Comparison of ENCODE assay signal across 1 cellular context in the genomic region with DNA sequence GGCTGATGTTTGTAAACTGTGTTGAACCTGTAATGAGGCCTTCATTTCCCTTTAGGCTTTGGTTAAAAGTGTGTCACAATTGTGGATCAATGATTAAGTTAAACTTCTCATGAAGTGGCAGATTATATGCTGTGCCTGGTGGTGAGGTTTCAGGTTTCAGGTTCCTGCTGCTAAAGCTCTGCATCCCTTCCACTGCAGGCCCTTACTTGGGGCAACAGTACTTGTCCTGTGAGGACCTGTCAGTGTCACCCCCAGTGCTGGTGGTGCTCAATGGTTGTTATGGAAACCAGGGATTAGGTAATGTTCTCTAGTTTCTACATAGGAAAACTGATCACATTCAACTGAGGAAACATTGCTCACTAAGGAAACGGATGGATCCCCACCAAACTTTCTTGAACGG.
A peak's percentile ranks its signal among the peaks of the same experiment; 100 is the strongest.
TF ChIP-seq lines count a peak whose summit lies in the region.

No MANE protein-coding gene starts in this region.

TF ChIP-seq in K562, 482 proteins besides CTCF, POLR2A, EP300 and RAD21 (continued from another document):
- TF ChIP-seq RFX1 (IDR thresholded peaks at IDR 0.05) (peak; percentile 34; the same call in 1 of the 2 replicates), ZNF431 (CRISPR knock-in tag; IDR thresholded peaks at IDR 0.05) (no peak), ZNF121 (CRISPR knock-in tag; conservative IDR thresholded peaks at IDR 0.05) (no peak), ZNF79 (CRISPR knock-in tag; IDR thresholded peaks at IDR 0.05; ENCODE audit: low read depth) (no peak), NCOR1 (IDR thresholded peaks at IDR 0.05) (no peak)
